In the genomic region with DNA sequence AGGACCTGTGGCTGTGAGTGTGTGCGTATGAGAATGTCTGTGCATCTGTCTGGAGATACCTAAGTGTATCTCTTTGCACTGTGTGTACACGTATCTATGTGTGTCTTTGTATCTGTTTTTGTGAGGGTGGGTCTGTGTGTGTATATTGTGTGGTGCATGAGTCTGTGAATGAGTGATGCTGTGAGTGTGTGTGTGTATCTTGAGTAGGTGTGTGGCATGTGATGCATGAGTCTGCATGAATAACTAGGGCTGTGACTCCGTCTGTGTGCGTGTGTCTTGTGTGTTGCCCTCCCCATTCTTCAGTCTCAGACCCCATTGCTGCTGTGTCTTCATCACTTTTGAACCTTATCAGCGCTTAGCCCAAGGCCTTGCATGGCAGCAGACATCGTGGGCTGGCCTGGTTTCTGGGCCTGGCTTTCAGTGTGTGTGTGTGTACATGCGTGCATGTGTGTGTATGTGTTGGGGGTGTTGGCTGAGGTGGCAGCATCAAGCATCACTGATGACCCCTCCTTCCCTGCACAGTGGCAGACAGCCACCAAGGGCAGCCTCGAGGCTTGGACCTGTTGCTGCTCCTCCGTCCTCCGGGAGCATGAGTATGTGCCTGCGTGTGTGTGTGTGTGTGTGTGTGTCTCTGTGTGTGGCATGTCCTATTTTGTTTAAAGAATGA, we compare ENCODE assay signal across 10 cellular contexts. TPM values are rescaled to one million over a fixed set of nuclear protein-coding genes. Genes with fewer than 3 reads are reported as not detected.
DNase-seq lines count a peak whose midpoint lies in the region; ATAC-seq and TF ChIP-seq lines count a peak whose summit lies in the region.
"Had no signal": no experiment of that assay in that cellular context is flagged by ENCODE, and none has a peak within 500 bp of the region (broad histone marks: within the 10 kb centered on the region; RNA-seq: fewer than 3 reads in every experiment).

No MANE protein-coding gene starts in this region.

- H3K27ac ChIP-seq in coronary artery = peak overlapping the region; percentile 88 to 95
- H3K27ac ChIP-seq in thoracic aorta = peak overlapping the region; percentile 90 to 94
- no peak overlapping the region for H3K27ac ChIP-seq in esophagus squamous epithelium

- intact Hi-C loops in esophagus squamous epithelium (cut with DNase I) = no loop called here

- H3K4me3 Mint-ChIP-seq in memory B cell = peak overlapping the region; percentile 31

- no peaks in the 10 kb centered on the region for H3K9me3 ChIP-seq in thoracic aorta
- no peaks in the 10 kb centered on the region for H3K9me3 ChIP-seq in esophagus squamous epithelium

- H3K27ac Mint-ChIP-seq in memory B cell = no peak overlapping the region
- H3K27ac Mint-ChIP-seq: activated T-cell treated with anti-CD3 and anti-CD28 coated beads, Interleukin-2, amount 50 U/mL, for 24 hours had no signal

- peak overlapping the region; percentile 92 for H3K4me3 ChIP-seq in coronary artery
- H3K4me3 ChIP-seq in thoracic aorta = peak overlapping the region; percentile 83
- H3K4me3 ChIP-seq in esophagus squamous epithelium = no peak overlapping the region

- no peak for TF ChIP-seq POLR2A in esophagus squamous epithelium (IDR thresholded peaks at IDR 0.05)

- H3K36me3 Mint-ChIP-seq in memory B cell = peaks cover 2% of the 10 kb centered on the region

- peak; percentile 19 for DNase-seq in activated T-cell treated with anti-CD3 and anti-CD28 coated beads, Interleukin-2, amount 50 U/mL, for 1 hour
- DNase-seq in activated T-cell treated with anti-CD3 and anti-CD28 coated beads, Interleukin-2, amount 50 U/mL, for 48 hours = no peak
- DNase-seq in coronary artery (ENCODE audit: low spot score) = peak; percentile 84
- no peak for DNase-seq in memory B cell (ENCODE audit: low spot score in 2 of 2)
- peak; percentile 57 for DNase-seq in thoracic aorta (ENCODE audit: low spot score)
- no peak for DNase-seq in esophagus squamous epithelium (lab: John Stamatoyannopoulos, UW)
- DNase-seq: activated T-cell treated with anti-CD3 and anti-CD28 coated beads, Interleukin-2, amount 50 U/mL, for 24 hours; NCI-H187 treated with DMSO at 0.1 percent for 48 hours had no signal

- H3K4me1 Mint-ChIP-seq in memory B cell = peaks cover 3% of the 10 kb centered on the region

- H3K27me3 Mint-ChIP-seq in memory B cell = peaks cover 18% of the 10 kb centered on the region

- H3K27me3 ChIP-seq in thoracic aorta (replicated peaks; ENCODE audit: insufficient read depth) = no peaks in the 10 kb centered on the region
- peaks cover 0 to 9% (median 0%) of the 10 kb centered on the region in 4 donors for H3K27me3 ChIP-seq in esophagus squamous epithelium

- H3K36me3 ChIP-seq in thoracic aorta (no peaks in the 10 kb centered on the region), esophagus squamous epithelium (no peaks in the 10 kb centered on the region)

- no peak for ATAC-seq in memory B cell (ENCODE audit: low read depth)
- ATAC-seq in thoracic aorta (ENCODE audit: insufficient number of reproducible peaks, low FRiP score, low read depth) = no peak
- no peak for ATAC-seq in GM21447 (IDR thresholded peaks at IDR 0.05; ENCODE audit: unreplicated experiment)
- no peak for ATAC-seq in GM21619 (IDR thresholded peaks at IDR 0.05; ENCODE audit: unreplicated experiment)

- H3K4me1 ChIP-seq in thoracic aorta (ENCODE audit: control insufficient read depth in 1 of 2, low read depth in 2 of 2) (peaks cover 34 to 58% of the 10 kb centered on the region in 2 donors), esophagus squamous epithelium (peaks cover 10 to 43% (median 11%) of the 10 kb centered on the region in 3 donors)

- 39 to 53% methylated on average over 10 to 11 of the region's 11 CpGs for WGBS in esophagus squamous epithelium, 2 donors

- no peak for TF ChIP-seq CTCF in coronary artery (IDR thresholded peaks at IDR 0.05)
- TF ChIP-seq CTCF in thoracic aorta (IDR thresholded peaks at IDR 0.05) = no peak
- TF ChIP-seq CTCF in esophagus squamous epithelium (IDR thresholded peaks at IDR 0.05) = no peak

- H3K9me3 Mint-ChIP-seq in memory B cell = peaks cover 2% of the 10 kb centered on the region
- H3K9me3 Mint-ChIP-seq: activated T-cell treated with anti-CD3 and anti-CD28 coated beads, Interleukin-2, amount 50 U/mL, for 24 hours had no signal

RNA-seq across cellular contexts. Expression of a gene that starts 1.4 kb away (rescaled TPM):
- total RNA-seq in thoracic aorta (10 to 100 TPM in 1 of 2 donors, 1 to 10 TPM in 1; 6.8 to 11.1 TPM), esophagus squamous epithelium (under 1 TPM; 0.09 to 0.57 (median 0.18) TPM)

RNA-seq across cellular contexts. Expression of a gene that starts 32.9 kb away (rescaled TPM):
- total RNA-seq in thoracic aorta = not detected
- not detected for total RNA-seq in esophagus squamous epithelium

Comparison
In these comparisons a context has a peak if more than half of its experiments do, and no peak if none do; other contexts are left out.
1. DNase-seq: peak in activated T-cell treated with anti-CD3 and anti-CD28 coated beads, Interleukin-2, amount 50 U/mL, for 1 hour (single experiment), coronary artery (single experiment) and thoracic aorta (single experiment); none in activated T-cell treated with anti-CD3 and anti-CD28 coated beads, Interleukin-2, amount 50 U/mL, for 48 hours (0 of 2), memory B cell (0 of 2) and esophagus squamous epithelium (single experiment).
2. H3K27ac ChIP-seq: peak in coronary artery (2 of 2) and thoracic aorta (2 of 2); none in esophagus squamous epithelium (0 of 4).
3. H3K4me3 ChIP-seq: peak in coronary artery (single experiment) and thoracic aorta (single experiment); none in esophagus squamous epithelium (0 of 4).
4. RNA of a gene that starts 1.4 kb away (total RNA-seq): 6.8 to 11.1 TPM in thoracic aorta; 0.09 to 0.57 TPM in esophagus squamous epithelium; every median in the first group is over 4 times any median in the second.